1 cellular context compared by ENCODE assay signal in genomic region chr20:3239867-3240775, GRCh38.
TF ChIP-seq lines count a peak whose summit lies in the region.

No MANE protein-coding gene starts in this region.

TF ChIP-seq in HepG2, 621 proteins besides CTCF, POLR2A, EP300 and RAD21 (continues in another document):
- TF ChIP-seq MXD3 (CRISPR knock-in tag; IDR thresholded peaks at IDR 0.05): no peak
- no peak for TF ChIP-seq PTBP1 (IDR thresholded peaks at IDR 0.05; ENCODE audit: low read depth, low read length, poor library complexity, severe bottlenecking)
- TF ChIP-seq ZNF674 (CRISPR knock-in tag; IDR thresholded peaks at IDR 0.05; ENCODE audit: low read depth): no peak
- TF ChIP-seq ZNF704 (CRISPR knock-in tag; IDR thresholded peaks at IDR 0.05; ENCODE audit: borderline replicate concordance): no peak
- TF ChIP-seq SALL2 (CRISPR knock-in tag; IDR thresholded peaks at IDR 0.05): no peak; the same call in 1 of the 2 replicates
- TF ChIP-seq MAFG (CRISPR knock-in tag; IDR thresholded peaks at IDR 0.05): no peak
- TF ChIP-seq RXRA (CRISPR knock-in tag; IDR thresholded peaks at IDR 0.05): peak; percentile 15; the same call in 1 of the 2 replicates
- TF ChIP-seq RELA (CRISPR knock-in tag; IDR thresholded peaks at IDR 0.05): no peak
- no peak for TF ChIP-seq FOXA1 (IDR thresholded peaks at IDR 0.05)
- no peak for TF ChIP-seq FOXA1 (CRISPR knock-in tag; IDR thresholded peaks at IDR 0.05)
- no peak for TF ChIP-seq ZNF773 (CRISPR knock-in tag; IDR thresholded peaks at IDR 0.05; ENCODE audit: borderline replicate concordance)
- no peak for TF ChIP-seq ZNF451 (CRISPR knock-in tag; IDR thresholded peaks at IDR 0.05)
- no peak for TF ChIP-seq SAFB2 (CRISPR knock-in tag; IDR thresholded peaks at IDR 0.05; ENCODE audit: borderline replicate concordance, low read depth)
- TF ChIP-seq ZNF598 (CRISPR knock-in tag; IDR thresholded peaks at IDR 0.05; ENCODE audit: borderline replicate concordance): peak; percentile 83; the same call in 1 of the 2 replicates
- no peak for TF ChIP-seq SRF (IDR thresholded peaks at IDR 0.05; ENCODE audit: low read depth, low read length)
- peak; percentile 63; the same call in 1 of the 2 replicates for TF ChIP-seq ZNF576 (CRISPR knock-in tag; IDR thresholded peaks at IDR 0.05)
- no peak; the same call in 1 of the 2 replicates for TF ChIP-seq ZZZ3 (CRISPR knock-in tag; IDR thresholded peaks at IDR 0.05; ENCODE audit: borderline replicate concordance)
- no peak for TF ChIP-seq PHB2 (IDR thresholded peaks at IDR 0.05; ENCODE audit: partially characterized antibody)
- TF ChIP-seq ZNF7 (CRISPR knock-in tag; IDR thresholded peaks at IDR 0.05): no peak
- TF ChIP-seq FIP1L1 (IDR thresholded peaks at IDR 0.05; ENCODE audit: borderline replicate concordance, insufficient read depth, low read depth, low read length): no peak
- TF ChIP-seq ATF4 (CRISPR knock-in tag; IDR thresholded peaks at IDR 0.05): no peak
- no peak for TF ChIP-seq TGIF2 (CRISPR knock-in tag; IDR thresholded peaks at IDR 0.05)
- no peak for TF ChIP-seq HOXA5 (CRISPR knock-in tag; IDR thresholded peaks at IDR 0.05)
- no peak for TF ChIP-seq ZNF784 (CRISPR knock-in tag; IDR thresholded peaks at IDR 0.05; ENCODE audit: borderline replicate concordance)
- no peak; the same call in 1 of the 2 replicates for TF ChIP-seq KDM3A (CRISPR knock-in tag; IDR thresholded peaks at IDR 0.05; ENCODE audit: low read depth)
- TF ChIP-seq ZNF292 (CRISPR knock-in tag; IDR thresholded peaks at IDR 0.05; ENCODE audit: borderline replicate concordance, low read depth): no peak
- 0 out of 2 replicates have a peak, but pooled peaks have one; percentile 36 for TF ChIP-seq ZNF552 (CRISPR knock-in tag; IDR thresholded peaks at IDR 0.05; ENCODE audit: borderline replicate concordance)
- TF ChIP-seq HNF1B (CRISPR knock-in tag; IDR thresholded peaks at IDR 0.05): no peak
- no peak for TF ChIP-seq ZNF816 (CRISPR knock-in tag; IDR thresholded peaks at IDR 0.05; ENCODE audit: borderline replicate concordance)
- TF ChIP-seq JUN (CRISPR knock-in tag; IDR thresholded peaks at IDR 0.05): no peak
- TF ChIP-seq BHLHE40 (IDR thresholded peaks at IDR 0.05; ENCODE audit: low read length): no peak
- no peak for TF ChIP-seq FUBP1 (CRISPR knock-in tag; IDR thresholded peaks at IDR 0.05; ENCODE audit: borderline replicate concordance)
- TF ChIP-seq THAP7 (CRISPR knock-in tag; IDR thresholded peaks at IDR 0.05): no peak
- no peak for TF ChIP-seq ZNF253 (CRISPR knock-in tag; IDR thresholded peaks at IDR 0.05; ENCODE audit: borderline replicate concordance)
- no peak for TF ChIP-seq SNAPC4 (CRISPR knock-in tag; IDR thresholded peaks at IDR 0.05)
- TF ChIP-seq MXD4 (CRISPR knock-in tag; IDR thresholded peaks at IDR 0.05): 0 out of 2 replicates have a peak, but pooled peaks have one; percentile 1
- TF ChIP-seq ARID2 (CRISPR knock-in tag; IDR thresholded peaks at IDR 0.05; ENCODE audit: borderline replicate concordance): no peak
- TF ChIP-seq HOXA9 (CRISPR knock-in tag; IDR thresholded peaks at IDR 0.05; ENCODE audit: borderline replicate concordance): 0 out of 2 replicates have a peak, but pooled peaks have one; percentile 7
- no peak for TF ChIP-seq ZNF557 (CRISPR knock-in tag; IDR thresholded peaks at IDR 0.05)
- TF ChIP-seq ZNF383 (CRISPR knock-in tag; IDR thresholded peaks at IDR 0.05; ENCODE audit: borderline replicate concordance): no peak
- no peak for TF ChIP-seq ZNF766 (CRISPR knock-in tag; IDR thresholded peaks at IDR 0.05; ENCODE audit: borderline replicate concordance)
- no peak for TF ChIP-seq SIX1 (CRISPR knock-in tag; IDR thresholded peaks at IDR 0.05; ENCODE audit: borderline replicate concordance)
- no peak for TF ChIP-seq ARNT (IDR thresholded peaks at IDR 0.05)
- no peak for TF ChIP-seq ZNF138 (CRISPR knock-in tag; IDR thresholded peaks at IDR 0.05; ENCODE audit: low read depth)
- TF ChIP-seq BRD4 (CRISPR knock-in tag; IDR thresholded peaks at IDR 0.05): 0 out of 2 replicates have a peak, but pooled peaks have one; percentile 18
- TF ChIP-seq ZC3H13 (CRISPR knock-in tag; IDR thresholded peaks at IDR 0.05): no peak
- no peak for TF ChIP-seq POLR2AphosphoS2 (IDR thresholded peaks at IDR 0.05; ENCODE audit: low read depth, low read length)
- no peak for TF ChIP-seq LCORL (IDR thresholded peaks at IDR 0.05)
- TF ChIP-seq LCORL (CRISPR knock-in tag; IDR thresholded peaks at IDR 0.05): no peak
- no peak for TF ChIP-seq ZNF670 (CRISPR knock-in tag; IDR thresholded peaks at IDR 0.05; ENCODE audit: borderline replicate concordance)
- no peak for TF ChIP-seq ATF2 (CRISPR knock-in tag; IDR thresholded peaks at IDR 0.05)
- peak; percentile 34 for TF ChIP-seq HNRNPLL (IDR thresholded peaks at IDR 0.05; ENCODE audit: low read depth, low read length, poor library complexity, severe bottlenecking)
- no peak for TF ChIP-seq ZNF468 (CRISPR knock-in tag; IDR thresholded peaks at IDR 0.05)
- TF ChIP-seq ZNF275 (CRISPR knock-in tag; IDR thresholded peaks at IDR 0.05; ENCODE audit: borderline replicate concordance): no peak
- TF ChIP-seq ZSCAN30 (CRISPR knock-in tag; IDR thresholded peaks at IDR 0.05): no peak
- no peak for TF ChIP-seq SOX5 (CRISPR knock-in tag; IDR thresholded peaks at IDR 0.05; ENCODE audit: borderline replicate concordance)
